Comparison of ENCODE assay signal across 8 cellular contexts in the genomic region with DNA sequence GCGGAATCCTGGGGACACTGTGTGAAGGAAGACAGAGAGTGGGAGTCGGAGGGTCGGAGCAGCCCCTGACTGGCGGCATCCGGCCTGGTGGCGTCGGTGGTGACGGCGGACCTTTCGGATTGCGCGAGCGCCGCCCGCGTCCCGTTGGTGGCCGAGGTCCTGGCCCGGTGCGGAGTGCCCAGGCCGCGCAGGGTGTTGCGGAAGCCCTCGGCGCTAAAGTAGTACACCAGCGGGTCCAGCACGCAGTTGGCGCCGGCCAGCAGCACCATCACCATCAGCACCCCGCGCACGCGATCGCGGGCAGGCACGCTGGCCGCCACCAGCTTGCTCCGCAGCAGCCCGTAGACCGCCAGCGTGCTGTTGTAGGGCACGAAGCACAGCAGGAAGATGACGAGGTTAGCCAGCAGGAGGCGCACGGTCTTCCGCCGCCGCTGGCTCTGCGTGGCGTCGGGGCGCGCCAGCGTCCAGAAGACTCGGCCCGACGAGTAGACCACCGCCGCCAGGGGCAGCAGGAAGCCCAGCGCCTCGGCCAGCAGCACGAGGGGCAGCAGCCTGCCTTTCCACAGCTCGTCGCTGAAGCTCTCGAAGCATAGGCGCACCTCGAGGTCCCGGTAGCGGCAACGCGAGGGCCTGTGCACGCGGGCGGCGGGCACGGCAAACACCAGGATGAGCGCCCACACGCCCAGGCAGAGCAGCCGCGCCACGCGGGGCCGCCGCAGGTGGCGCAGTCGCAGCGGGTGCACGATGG. TPM values are rescaled to one million over a fixed set of nuclear protein-coding genes. Genes with fewer than 3 reads are reported as not detected.
A peak's percentile ranks its signal among the peaks of the same experiment; 100 is the strongest.
DNase-seq lines count a peak whose midpoint lies in the region; ATAC-seq, FAIRE-seq and TF ChIP-seq lines count a peak whose summit lies in the region.

No MANE protein-coding gene starts in this region.

- H3K4me1 ChIP-seq in OCI-LY1 (ENCODE audit: insufficient read depth, low read length, severe bottlenecking), result peaks cover 7% of the 10 kb centered on the region
- H3K4me1 ChIP-seq in GM12878 (ENCODE audit: control insufficient read depth, insufficient read depth, low read length), result no peaks in the 10 kb centered on the region

- H2AFZ ChIP-seq in OCI-LY1 (ENCODE audit: low read length) (no peak overlapping the region), GM12878 (ENCODE audit: control insufficient read depth, low read depth, low read length) (no peak overlapping the region)

- BruUV-seq in GM12878 (replicated peaks; lab: Mats Ljungman, UMichigan), result no TSS peak

- no peaks in the 10 kb centered on the region for H4K20me1 ChIP-seq in OCI-LY1 (ENCODE audit: insufficient read depth, low read length)
- no peaks in the 10 kb centered on the region for H4K20me1 ChIP-seq in GM12878 (ENCODE audit: control insufficient read depth, insufficient read depth)

- no peak for TF ChIP-seq RAD21 in GM12878 (IDR thresholded peaks at IDR 0.05; ENCODE audit: insufficient read depth, low read depth, low read length)

- intact Hi-C loops in GM12878 (cut with micrococcal nuclease; ENCODE audit: unreplicated experiment), result no loop called here
- intact Hi-C loops in sciatic nerve (cut with DNase I), result no loop called here
- intact Hi-C loops in left colon (cut with DNase I, micrococcal nuclease), result no loop called here

- SMC1A ChIA-PET in GM12878 (lab: Charles Lee; ENCODE audit: uncharacterized antibody, unreplicated experiment), result interaction anchor here (1.3 to 1.5 kb wide), 3 partner anchors 23 to 76 kb away, joined by 3 to 5 read pairs (median 5); no protein-coding TSS in a partner anchor

- H3K79me2 ChIP-seq in OCI-LY1 (ENCODE audit: insufficient read depth, low read length), result no peaks in the 10 kb centered on the region
- no peaks in the 10 kb centered on the region for H3K79me2 ChIP-seq in GM12878 (ENCODE audit: control insufficient read depth, insufficient read depth, low read length)

- peak; percentile 38; the same call in 1 of the 2 replicates for TF ChIP-seq POLR2A in GM12878 (IDR thresholded peaks at IDR 0.05; ENCODE audit: low read depth, low read length)

- H3K9me3 ChIP-seq in OCI-LY1 (ENCODE audit: low read length), result no peaks in the 10 kb centered on the region
- H3K9me3 ChIP-seq in GM12878 (replicated peaks; ENCODE audit: control insufficient read depth, insufficient read depth, low read length), result no peaks in the 10 kb centered on the region

- DNase-seq in GM12878 (ENCODE audit: low read depth, low spot score), result no peak
- peak; percentile 95 for DNase-seq in islet precursor cell
- DNase-seq in stimulated activated naive CD4-positive, alpha-beta T cell treated with Interleukin-2 at 50 U/mL for 16 hours (lab: John Stamatoyannopoulos, UW), result peak; percentile 23
- DNase-seq in sciatic nerve (ENCODE audit: low spot score), result no peak
- DNase-seq in cerebellar cortex (ENCODE audit: low spot score), result no peak
- DNase-seq in left colon, result no peak
- no peak for DNase-seq in DMS53 (lab: John Stamatoyannopoulos, UW)

- H3K36me3 ChIP-seq in OCI-LY1 (ENCODE audit: insufficient read depth, low read length) (peaks cover 36% of the 10 kb centered on the region), GM12878 (ENCODE audit: control insufficient read depth in 2 of 2, insufficient read depth in 2 of 2, low read length in 1 of 2) (peaks cover 0 to 7% of the 10 kb centered on the region in 2 experiments; a peak in 2 of 4 replicates)

- FAIRE-seq in GM12878 (lab: Jason Lieb, UNC), result no peak

- H3K27me3 ChIP-seq in OCI-LY1 (ENCODE audit: insufficient read depth, low read length) (no peaks in the 10 kb centered on the region), GM12878 (replicated peaks in 1 of 2; ENCODE audit: control insufficient read depth in 2 of 2, insufficient read depth in 2 of 2, low read length in 1 of 2) (no peaks in the 10 kb centered on the region)

- TF ChIP-seq CTCF in OCI-LY1 (IDR thresholded peaks at IDR 0.05; ENCODE audit: low read length) (peak; percentile 19; the same call in 1 of the 2 replicates), GM12878 (IDR thresholded peaks at IDR 0.05 in 2 of 3, conservative IDR thresholded peaks at IDR 0.05 in 1 of 3; ENCODE audit: control insufficient read depth in 2 of 3, extremely low read depth in 1 of 3, insufficient read depth in 1 of 3, low read depth in 3 of 3, low read length in 3 of 3) (no peak)

- peaks cover 18% of the 10 kb centered on the region; the same call in 1 of the 2 replicates for H3F3A ChIP-seq in OCI-LY1 (ENCODE audit: insufficient read depth, low read length)

- in situ Hi-C loops in GM12878 (cut with MboI), result no loop called here

- H3K27ac ChIP-seq in OCI-LY1 (ENCODE audit: low read depth, low read length, poor library complexity, severe bottlenecking) (no peak overlapping the region), GM12878 (ENCODE audit: control insufficient read depth, insufficient read depth) (no peak overlapping the region)

- 84% methylated on average over 64 of the region's 88 CpGs for WGBS in GM12878 (ENCODE audit: insufficient coverage, insufficient replicate concordance, low lambda C conversion rate, missing lambda C conversion rate)

- H3K4me3 ChIP-seq in OCI-LY1 (ENCODE audit: low read depth, low read length, poor library complexity, severe bottlenecking) (no peak overlapping the region), GM12878 (no peak overlapping the region)

- CTCF ChIA-PET in GM12878 (lab: Yijun Ruan, JAX), result interaction anchor here (1.2 to 3.1 kb wide), 5 partner anchors 7 to 64 kb away, joined by 3 to 23 read pairs (median 7); no protein-coding TSS in a partner anchor

- H3K9me2 ChIP-seq in OCI-LY1 (ENCODE audit: low read depth, low read length), result no peaks in the 10 kb centered on the region

- RAD21 ChIA-PET in GM12878 (lab: Charles Lee; ENCODE audit: unreplicated experiment), result interaction anchor here (0.7 to 2.3 kb wide), 5 partner anchors 8 to 64 kb away, joined by 3 to 5 read pairs (median 3); no protein-coding TSS in a partner anchor

- no peak for TF ChIP-seq EP300 in GM12878 (IDR thresholded peaks at IDR 0.05; ENCODE audit: borderline replicate concordance in 1 of 2, control insufficient read depth in 1 of 2, low read depth in 2 of 2, low read length in 2 of 2)

- POLR2A ChIA-PET in GM12878 (lab: Charles Lee), result interaction anchor here (1.4 kb wide), 1 partner anchor 12 kb away, joined by 8 read pairs; no protein-coding TSS in a partner anchor

- no peak overlapping the region for H3K4me2 ChIP-seq in OCI-LY1 (ENCODE audit: low read length)
- no peak overlapping the region for H3K4me2 ChIP-seq in GM12878 (ENCODE audit: control insufficient read depth, insufficient read depth)

- H3K9ac ChIP-seq in OCI-LY1 (ENCODE audit: low read length) (no peak overlapping the region), GM12878 (ENCODE audit: control insufficient read depth, insufficient read depth, low read length) (no peak overlapping the region)

- ATAC-seq in GM12878 (no peak), sciatic nerve (no peak), left colon (no peak)

RNA-seq across cellular contexts. Expression of a gene that starts 13.1 kb away (rescaled TPM):
- 232 and 247 TPM in 2 replicates for total RNA-seq in GM12878 (2013; cell fraction: nucleolus; rRNA removed)
- total RNA-seq in GM12878 (2014; rRNA removed), result 303 and 304 TPM in 2 replicates
- 182 and 184 TPM in 2 replicates for total RNA-seq in GM12878 (2014; rRNA removed; fragmentation: Illumina TruSeq; extraction: Trizol)
- total RNA-seq in GM12878 (2021), result 323 and 342 TPM in 2 replicates
- polyA plus RNA-seq in GM12878 (2011; ENCODE audit: low read depth), result 145 TPM
- polyA plus RNA-seq in GM12878 (2011; rRNA removed), result 83.6 and 113 TPM in 2 replicates
- 141 and 175 TPM in 2 replicates for polyA plus RNA-seq in GM12878 (2011; cell fraction: cytosol; rRNA removed)
- polyA plus RNA-seq in GM12878 (2011; cell fraction: nucleus; rRNA removed), result 211 and 406 TPM in 2 replicates
- polyA plus RNA-seq in GM12878 (2012), result 107 and 108 TPM in 2 replicates
- polyA plus RNA-seq in GM12878 (2014; fragmentation: Illumina TruSeq; extraction: Trizol), result 250 and 254 TPM in 2 replicates
- polyA plus RNA-seq in GM12878 (2014; fragmentation: Nextera tagmentation; extraction: Ambion mirVana), result 100 to 1,000 TPM in 1 of 2 experiments, 10 to 100 TPM in 1; 58.6 to 109 TPM
- polyA plus RNA-seq in GM12878 (2014; rRNA removed), result 179 and 208 TPM in 2 replicates
- 100 to 1,000 TPM in 1 of 2 experiments, 10 to 100 TPM in 1; 99.6 to 109 TPM for polyA plus RNA-seq in GM12878 (2016; fragmentation: Nextera tagmentation; extraction: Ambion mirVana)
- 223 and 229 TPM in 2 replicates for polyA minus RNA-seq in GM12878 (2011; rRNA and poly(A)+ RNA removed)
- 125 and 140 TPM in 2 replicates for polyA minus RNA-seq in GM12878 (2011; cell fraction: cytosol; rRNA and poly(A)+ RNA removed)
- 64.0 and 145 TPM in 2 replicates for polyA minus RNA-seq in GM12878 (2011; cell fraction: nucleus; rRNA and poly(A)+ RNA removed)
- 245 TPM for total RNA-seq in sciatic nerve
- 100 to 1,000 TPM; 142 to 157 TPM for total RNA-seq in left colon

RNA-seq across cellular contexts. Expression of a gene that starts 15.4 kb away (rescaled TPM):
- 21.8 and 24.3 TPM in 2 replicates for total RNA-seq in GM12878 (2013; cell fraction: nucleolus; rRNA removed)
- total RNA-seq in GM12878 (2014; rRNA removed) (4.1 and 4.6 TPM in 2 replicates), GM12878 (2014; rRNA removed; fragmentation: Illumina TruSeq; extraction: Trizol) (2.0 and 2.1 TPM in 2 replicates), GM12878 (2021) (7.9 and 8.2 TPM in 2 replicates), sciatic nerve (2.9 TPM), left colon (10 to 100 TPM; 25.6 to 26.7 TPM)
- polyA plus RNA-seq in GM12878 (2011; ENCODE audit: low read depth), result 2.0 TPM
- polyA plus RNA-seq in GM12878 (2011; rRNA removed) (4.2 and 5.7 TPM in 2 replicates), GM12878 (2014; fragmentation: Illumina TruSeq; extraction: Trizol) (4.5 and 5.2 TPM in 2 replicates), GM12878 (2014; fragmentation: Nextera tagmentation; extraction: Ambion mirVana) (1 to 10 TPM; 1.3 to 1.7 TPM), GM12878 (2014; rRNA removed) (6.1 and 7.2 TPM in 2 replicates), GM12878 (2016; fragmentation: Nextera tagmentation; extraction: Ambion mirVana) (1 to 10 TPM; 5.4 to 5.6 TPM)
- polyA plus RNA-seq in GM12878 (2011; cell fraction: cytosol; rRNA removed), result 10.9 and 12.6 TPM in 2 replicates
- polyA plus RNA-seq in GM12878 (2011; cell fraction: nucleus; rRNA removed), result 7.1 and 8.7 TPM in 2 replicates
- 2.7 and 5.0 TPM in 2 replicates for polyA plus RNA-seq in GM12878 (2012)
- 6.6 and 10.1 TPM in 2 replicates for polyA minus RNA-seq in GM12878 (2011; rRNA and poly(A)+ RNA removed)
- polyA minus RNA-seq in GM12878 (2011; cell fraction: cytosol; rRNA and poly(A)+ RNA removed), result 6.5 and 8.4 TPM in 2 replicates
- 3.3 and 6.4 TPM in 2 replicates for polyA minus RNA-seq in GM12878 (2011; cell fraction: nucleus; rRNA and poly(A)+ RNA removed)

RNA-seq across cellular contexts. Expression of a gene that starts 26.9 kb away (rescaled TPM):
- 4.5 and 4.9 TPM in 2 replicates for total RNA-seq in GM12878 (2013; cell fraction: nucleolus; rRNA removed)
- 0.27 and 1.1 TPM in 2 replicates for total RNA-seq in GM12878 (2014; rRNA removed)
- total RNA-seq in GM12878 (2014; rRNA removed; fragmentation: Illumina TruSeq; extraction: Trizol), result 0.69 and 1.1 TPM in 2 replicates
- total RNA-seq in GM12878 (2021), result 1.4 and 1.8 TPM in 2 replicates
- 0.55 TPM for polyA plus RNA-seq in GM12878 (2011; ENCODE audit: low read depth)
- 0.80 and 0.84 TPM in 2 replicates for polyA plus RNA-seq in GM12878 (2011; rRNA removed)
- 0.94 and 1.2 TPM in 2 replicates for polyA plus RNA-seq in GM12878 (2011; cell fraction: cytosol; rRNA removed)
- 4.5 and 4.6 TPM in 2 replicates for polyA plus RNA-seq in GM12878 (2011; cell fraction: nucleus; rRNA removed)
- polyA plus RNA-seq in GM12878 (2012), result 0.73 and 1.9 TPM in 2 replicates
- 0.75 and 1.5 TPM in 2 replicates for polyA plus RNA-seq in GM12878 (2014; fragmentation: Illumina TruSeq; extraction: Trizol)
- under 1 TPM; 0.64 to 0.80 TPM for polyA plus RNA-seq in GM12878 (2014; fragmentation: Nextera tagmentation; extraction: Ambion mirVana)
- polyA plus RNA-seq in GM12878 (2014; rRNA removed), result 0.80 and 0.94 TPM in 2 replicates
- 1 to 10 TPM in 1 of 2 experiments, under 1 TPM in 1; 0.54 to 1.3 TPM for polyA plus RNA-seq in GM12878 (2016; fragmentation: Nextera tagmentation; extraction: Ambion mirVana)
- polyA minus RNA-seq in GM12878 (2011; rRNA and poly(A)+ RNA removed), result 1.3 and 3.7 TPM in 2 replicates
- polyA minus RNA-seq in GM12878 (2011; cell fraction: cytosol; rRNA and poly(A)+ RNA removed), result not detected in 2 replicates
- 2.3 and 2.4 TPM in 2 replicates for polyA minus RNA-seq in GM12878 (2011; cell fraction: nucleus; rRNA and poly(A)+ RNA removed)
- 1.9 TPM for total RNA-seq in sciatic nerve
- 1 to 10 TPM; 2.9 to 3.4 TPM for total RNA-seq in left colon

RNA-seq across cellular contexts. Expression of a gene that starts 42.6 kb away (rescaled TPM):
- 68.2 and 72.6 TPM in 2 replicates for total RNA-seq in GM12878 (2013; cell fraction: nucleolus; rRNA removed)
- total RNA-seq in GM12878 (2014; rRNA removed), result 21.7 and 23.7 TPM in 2 replicates
- 20.9 and 21.8 TPM in 2 replicates for total RNA-seq in GM12878 (2014; rRNA removed; fragmentation: Illumina TruSeq; extraction: Trizol)
- total RNA-seq in GM12878 (2021), result 20.1 and 21.6 TPM in 2 replicates
- 33.3 TPM for polyA plus RNA-seq in GM12878 (2011; ENCODE audit: low read depth)
- polyA plus RNA-seq in GM12878 (2011; rRNA removed), result 53.9 and 63.8 TPM in 2 replicates
- 34.7 and 41.0 TPM in 2 replicates for polyA plus RNA-seq in GM12878 (2011; cell fraction: cytosol; rRNA removed)
- 128 and 163 TPM in 2 replicates for polyA plus RNA-seq in GM12878 (2011; cell fraction: nucleus; rRNA removed)
- 36.0 and 39.8 TPM in 2 replicates for polyA plus RNA-seq in GM12878 (2012)
- 33.8 and 39.5 TPM in 2 replicates for polyA plus RNA-seq in GM12878 (2014; fragmentation: Illumina TruSeq; extraction: Trizol)
- polyA plus RNA-seq in GM12878 (2014; fragmentation: Nextera tagmentation; extraction: Ambion mirVana), result 1 to 10 TPM; 7.2 to 8.9 TPM
- polyA plus RNA-seq in GM12878 (2014; rRNA removed), result 22.6 and 24.2 TPM in 2 replicates
- polyA plus RNA-seq in GM12878 (2016; fragmentation: Nextera tagmentation; extraction: Ambion mirVana), result 10 to 100 TPM; 18.4 to 22.5 TPM
- polyA minus RNA-seq in GM12878 (2011; rRNA and poly(A)+ RNA removed), result 12.8 and 18.6 TPM in 2 replicates
- polyA minus RNA-seq in GM12878 (2011; cell fraction: cytosol; rRNA and poly(A)+ RNA removed), result 4.9 and 6.7 TPM in 2 replicates
- polyA minus RNA-seq in GM12878 (2011; cell fraction: nucleus; rRNA and poly(A)+ RNA removed), result 8.5 and 11.8 TPM in 2 replicates
- 42.1 TPM for total RNA-seq in sciatic nerve
- total RNA-seq in left colon, result 10 to 100 TPM; 23.6 to 38.9 TPM

RNA-seq across cellular contexts. Expression of a gene that starts 52.2 kb away (rescaled TPM):
- 92.6 and 92.8 TPM in 2 replicates for total RNA-seq in GM12878 (2013; cell fraction: nucleolus; rRNA removed)
- 93.6 and 97.4 TPM in 2 replicates for total RNA-seq in GM12878 (2014; rRNA removed)
- 61.3 and 62.3 TPM in 2 replicates for total RNA-seq in GM12878 (2014; rRNA removed; fragmentation: Illumina TruSeq; extraction: Trizol)
- 99.1 and 102 TPM in 2 replicates for total RNA-seq in GM12878 (2021)
- 48.7 TPM for polyA plus RNA-seq in GM12878 (2011; ENCODE audit: low read depth)
- 74.7 and 91.2 TPM in 2 replicates for polyA plus RNA-seq in GM12878 (2011; rRNA removed)
- polyA plus RNA-seq in GM12878 (2011; cell fraction: cytosol; rRNA removed), result 67.5 and 81.8 TPM in 2 replicates
- polyA plus RNA-seq in GM12878 (2011; cell fraction: nucleus; rRNA removed), result 193 and 252 TPM in 2 replicates
- polyA plus RNA-seq in GM12878 (2012), result 40.1 and 60.0 TPM in 2 replicates
- 116 and 121 TPM in 2 replicates for polyA plus RNA-seq in GM12878 (2014; fragmentation: Illumina TruSeq; extraction: Trizol)
- 10 to 100 TPM; 26.5 to 27.3 TPM for polyA plus RNA-seq in GM12878 (2014; fragmentation: Nextera tagmentation; extraction: Ambion mirVana)
- polyA plus RNA-seq in GM12878 (2014; rRNA removed), result 96.9 and 98.8 TPM in 2 replicates
- 100 to 1,000 TPM; 112 to 114 TPM for polyA plus RNA-seq in GM12878 (2016; fragmentation: Nextera tagmentation; extraction: Ambion mirVana)
- polyA minus RNA-seq in GM12878 (2011; rRNA and poly(A)+ RNA removed), result 36.6 and 67.0 TPM in 2 replicates
- 19.4 and 32.1 TPM in 2 replicates for polyA minus RNA-seq in GM12878 (2011; cell fraction: cytosol; rRNA and poly(A)+ RNA removed)
- 30.7 and 68.6 TPM in 2 replicates for polyA minus RNA-seq in GM12878 (2011; cell fraction: nucleus; rRNA and poly(A)+ RNA removed)
- total RNA-seq in sciatic nerve, result 27.6 TPM
- 10 to 100 TPM; 22.2 to 34.4 TPM for total RNA-seq in left colon

Comparison
In these comparisons a context has a peak if more than half of its experiments do, and no peak if none do; other contexts are left out.
1. DNase-seq: peak in islet precursor cell (single experiment) and stimulated activated naive CD4-positive, alpha-beta T cell treated with Interleukin-2 at 50 U/mL for 16 hours (single experiment); none in GM12878 (single experiment), sciatic nerve (single experiment), cerebellar cortex (single experiment), left colon (0 of 2) and DMS53 (single experiment).